Comparison of ENCODE assay signal across 31 cellular contexts in genomic region chr10:15863733-15864132, GRCh38. TPM values are rescaled to one million over a fixed set of nuclear protein-coding genes. Genes with fewer than 3 reads are reported as not detected.
DNase-seq lines count a peak whose midpoint lies in the region; ATAC-seq, FAIRE-seq and TF ChIP-seq lines count a peak whose summit lies in the region.
"Had no signal": no experiment of that assay in that cellular context is flagged by ENCODE, and none has a peak within 500 bp of the region (broad histone marks: within the 10 kb centered on the region; RNA-seq: fewer than 3 reads in every experiment).

No MANE protein-coding gene starts in this region.

- peaks cover 15% of the 10 kb centered on the region for H3K4me1 ChIP-seq in suprapubic skin
- H3K4me1 ChIP-seq: prostate gland had no signal

- H3K9me3 ChIP-seq in suprapubic skin, result no peaks in the 10 kb centered on the region
- H3K9me3 ChIP-seq: heart left ventricle, MG63, prostate gland, right lobe of liver, thyroid gland, uterus had no signal

- intact Hi-C loops in posterior vena cava (cut with DNase I), result no loop called here

- no peak for TF ChIP-seq EP300 in suprapubic skin (IDR thresholded peaks at IDR 0.05)

- no peak for ATAC-seq in GM21717 (IDR thresholded peaks at IDR 0.05; ENCODE audit: unreplicated experiment)
- ATAC-seq: heart left ventricle; naive thymus-derived CD8-positive, alpha-beta T cell; right lobe of liver; SK-N-SH treated with all-trans-retinoic acid at 6 μM for 48 hours; stimulated activated naive CD8-positive, alpha-beta T cell treated with anti-CD3 and anti-CD28 coated beads, Interleukin-15, amount 100 ng/mL, for 72 hours had no signal

- DNase-seq in DMS53 (lab: John Stamatoyannopoulos, UW) (peak; percentile 94), NCI-H1930 (lab: John Stamatoyannopoulos, UW) (peak; percentile 39 to 56), NCI-H510A treated with DMSO at 0.1 percent for 48 hours (lab: John Stamatoyannopoulos, UW) (peak; percentile 80), bronchial epithelial cell (ENCODE audit: low read depth) (peak; percentile 50), suprapubic skin (ENCODE audit: low spot score in 2 of 2) (no peak), posterior vena cava (ENCODE audit: low spot score) (no peak), NCI-H2107 treated with DMSO at 0.1 percent for 48 hours (lab: John Stamatoyannopoulos, UW; ENCODE audit: unreplicated experiment) (no peak)
- DNase-seq: activated CD4-positive, alpha-beta memory T cell treated with anti-CD3 and anti-CD28 coated beads, Interleukin-2, amount 10 ng/mL, durations not matched to agents 7 days and 5 days; activated CD8-positive, alpha-beta memory T cell treated with anti-CD3 and anti-CD28 coated beads, Interleukin-2, amount 50 U/mL, for 48 hours; activated naive CD4-positive, alpha-beta T cell treated with anti-CD3 and anti-CD28 coated beads, Interleukin-2, amount 50 U/mL, for 16 hours; amygdala; CD4-positive, alpha-beta T cell; foreskin melanocyte; heart left ventricle; KBM-7; kidney; MG63; naive thymus-derived CD8-positive, alpha-beta T cell; NCI-H2227 treated with DMSO at 0.1 percent for 48 hours; nucleus accumbens; OCI-M1; right lobe of liver; stimulated activated naive CD8-positive, alpha-beta T cell treated with anti-CD3 and anti-CD28 coated beads, Interleukin-15, amount 100 ng/mL, for 72 hours; T-helper 2 cell; thyroid gland; uterus had no signal

- H3K27me3 ChIP-seq in bronchial epithelial cell (ENCODE audit: control insufficient read depth, insufficient read depth, low read length), result no peaks in the 10 kb centered on the region
- peaks cover 68% of the 10 kb centered on the region for H3K27me3 ChIP-seq in suprapubic skin
- H3K27me3 ChIP-seq: thyroid gland had no signal

- no peak for TF ChIP-seq POLR2A in suprapubic skin (IDR thresholded peaks at IDR 0.05)

- FAIRE-seq in bronchial epithelial cell (lab: Jason Lieb, UNC), result no peak
- FAIRE-seq: GM18507, GM19239, kidney had no signal

- no peak overlapping the region for H3K4me3 ChIP-seq in bronchial epithelial cell (ENCODE audit: low read depth, low read length)
- H3K4me3 ChIP-seq in suprapubic skin, result no peak overlapping the region
- H3K4me3 ChIP-seq: heart left ventricle, MG63, prostate gland, right lobe of liver, thyroid gland, uterus had no signal

- H3K27ac ChIP-seq in suprapubic skin, result no peak overlapping the region
- H3K27ac ChIP-seq: heart left ventricle, prostate gland, right lobe of liver, thyroid gland, uterus had no signal

- TF ChIP-seq CTCF in bronchial epithelial cell (IDR thresholded peaks at IDR 0.05; ENCODE audit: insufficient read depth, low read length, severe bottlenecking), result no peak
- TF ChIP-seq CTCF in suprapubic skin (IDR thresholded peaks at IDR 0.05), result no peak

- H3K36me3 ChIP-seq in bronchial epithelial cell (ENCODE audit: control insufficient read depth, insufficient read depth, low read length) (no peaks in the 10 kb centered on the region), suprapubic skin (no peaks in the 10 kb centered on the region)
- H3K36me3 ChIP-seq: heart left ventricle, MG63, prostate gland, right lobe of liver, thyroid gland, uterus had no signal

RNA-seq across cellular contexts. Expression of gene MINDY3, which starts 3.4 kb away (rescaled TPM):
- total RNA-seq in bronchial epithelial cell (19.7 and 21.8 TPM in 2 replicates), suprapubic skin (10 to 100 TPM; 18.9 to 37.8 (median 24.9) TPM), posterior vena cava (10 to 100 TPM; 32.4 to 47.8 TPM)

Comparison
In these comparisons a context has a peak if more than half of its experiments do, and no peak if none do; other contexts are left out.
1. DNase-seq: peak in DMS53 (single experiment), NCI-H1930 (2 of 2), NCI-H510A treated with DMSO at 0.1 percent for 48 hours (single experiment) and bronchial epithelial cell (single experiment); none in suprapubic skin (0 of 2), posterior vena cava (single experiment) and NCI-H2107 treated with DMSO at 0.1 percent for 48 hours (single experiment).